In genomic region chr16:31330553-31330890, GRCh38 we compare ENCODE assay signal across 1 cellular context.
TF ChIP-seq lines count a peak whose summit lies in the region.

No MANE protein-coding gene starts in this region.

TF ChIP-seq in GM23338, 12 proteins besides CTCF, POLR2A, EP300 and RAD21 (continued from another document):
- no peak for TF ChIP-seq ZNF462 (CRISPR knock-in tag; IDR thresholded peaks at IDR 0.05)
- no peak for TF ChIP-seq CREB1 (CRISPR knock-in tag; IDR thresholded peaks at IDR 0.05; ENCODE audit: low read depth)
- TF ChIP-seq EZH2 (IDR thresholded peaks at IDR 0.05; ENCODE audit: low read depth, unreplicated experiment): no peak
- TF ChIP-seq ZNF331 (CRISPR knock-in tag; IDR thresholded peaks at IDR 0.05; ENCODE audit: low read depth): no peak
- no peak for TF ChIP-seq POLR2AphosphoS5 (IDR thresholded peaks at IDR 0.05; ENCODE audit: low read depth)
- no peak for TF ChIP-seq JUNB (IDR thresholded peaks at IDR 0.05; ENCODE audit: unreplicated experiment)
- TF ChIP-seq STAT1 (IDR thresholded peaks at IDR 0.05; ENCODE audit: unreplicated experiment): no peak
TF ChIP-seq in GM23338: peak in this region for 0.
